In the genomic region with DNA sequence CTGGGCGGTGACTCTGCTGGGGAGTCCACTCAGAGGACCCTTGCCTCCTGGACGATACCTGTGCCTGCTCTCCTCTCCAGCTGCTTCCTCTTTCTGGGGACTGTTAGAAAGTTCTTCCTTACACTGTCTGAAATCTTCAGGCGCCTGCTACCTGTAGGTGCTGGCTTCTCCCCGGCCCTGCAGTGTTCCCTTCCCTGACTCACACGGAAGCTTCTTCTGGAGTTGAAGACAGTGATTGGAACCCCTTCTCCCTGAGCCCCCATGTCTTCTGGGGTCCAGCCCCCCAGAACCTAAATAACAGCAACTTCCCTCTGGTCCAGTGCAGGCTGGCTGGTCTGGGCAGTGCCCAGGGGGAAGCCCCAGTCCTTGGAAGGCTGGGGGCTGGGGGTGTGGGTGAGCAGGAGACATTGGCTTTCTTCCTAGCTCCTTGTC, we compare ENCODE assay signal across 8 cellular contexts. TPM values are rescaled to one million over a fixed set of nuclear protein-coding genes. Genes with fewer than 3 reads are reported as not detected.
DNase-seq lines count a peak whose midpoint lies in the region; ATAC-seq and TF ChIP-seq lines count a peak whose summit lies in the region.

No MANE protein-coding gene starts in this region.

- peaks cover 28% of the 10 kb centered on the region for H3K27me3 Mint-ChIP-seq in activated T-cell treated with anti-CD3 and anti-CD28 coated beads, Interleukin-2, amount 50 U/mL, for 72 hours (ENCODE audit: low read depth)

- WGBS in lower leg skin, 2 donors, result 0 to 2% methylated on average over 5 of the region's 5 CpGs
- WGBS in transverse colon (ENCODE audit: low coverage in 1 of 2), 2 donors, result 2% methylated on average over 5 of the region's 5 CpGs; no CpG with 5 or more reads in 1 of the 2 donors

- peaks cover 25% of the 10 kb centered on the region for H3K4me1 Mint-ChIP-seq in activated T-cell treated with anti-CD3 and anti-CD28 coated beads, Interleukin-2, amount 50 U/mL, for 72 hours (ENCODE audit: low read depth)

- peaks cover 15 to 30% of the 10 kb centered on the region in 2 donors for H3K4me1 ChIP-seq in breast epithelium
- H3K4me1 ChIP-seq in transverse colon, result peaks cover 26 to 67% (median 52%) of the 10 kb centered on the region in 4 donors

- H3K9me3 ChIP-seq in breast epithelium (no peaks in the 10 kb centered on the region), transverse colon (no peaks in the 10 kb centered on the region)

- peak overlapping the region; percentile 93 for H3K27ac ChIP-seq in breast epithelium
- peak overlapping the region; percentile 92 to 98 (median 95) for H3K27ac ChIP-seq in transverse colon

- DNase-seq in activated T-cell treated with anti-CD3 and anti-CD28 coated beads, Interleukin-2, amount 50 U/mL, for 72 hours, result no peak
- no peak for DNase-seq in activated T-cell treated with anti-CD3 and anti-CD28 coated beads for 4 hours
- DNase-seq in LNCaP clone FGC (ENCODE audit: low read depth), result no peak
- DNase-seq in breast epithelium (ENCODE audit: low spot score in 2 of 2), result no peak
- no peak for DNase-seq in lower leg skin (ENCODE audit: low spot score in 2 of 2)
- DNase-seq in transverse colon, result no peak
- no peak for DNase-seq in GM19240 (ENCODE audit: insufficient read length, low spot score)
- DNase-seq in KG1 (lab: John Stamatoyannopoulos, UW), result no peak

- H3K27me3 ChIP-seq in breast epithelium, result no peaks in the 10 kb centered on the region
- no peaks in the 10 kb centered on the region for H3K27me3 ChIP-seq in transverse colon

- ATAC-seq in activated T-cell treated with anti-CD3 and anti-CD28 coated beads, Interleukin-2, amount 50 U/mL, for 72 hours (replicated peaks in 1 of 2), result peak in 1 of 2 donors; percentile 30

- no peak for TF ChIP-seq EP300 in transverse colon (IDR thresholded peaks at IDR 0.05; ENCODE audit: low read depth)

- no peak for TF ChIP-seq CTCF in LNCaP clone FGC (IDR thresholded peaks at IDR 0.05; ENCODE audit: control insufficient read depth, extremely low read depth, insufficient read depth)
- no peak for TF ChIP-seq CTCF in breast epithelium (IDR thresholded peaks at IDR 0.05)
- TF ChIP-seq CTCF in lower leg skin (IDR thresholded peaks at IDR 0.05), result no peak
- TF ChIP-seq CTCF in transverse colon (IDR thresholded peaks at IDR 0.05), result no peak

- intact Hi-C loops in breast epithelium (cut with DNase I; ENCODE audit: low total_unique reads), result no loop called here
- intact Hi-C loops in lower leg skin (cut with DNase I; ENCODE audit: low total_unique reads), result no loop called here
- intact Hi-C loops in transverse colon (cut with DNase I; ENCODE audit: low total_unique reads), result loop anchor here (2.0 kb wide), 1 partner anchor 18 kb away; no protein-coding TSS in a partner anchor

- H3K36me3 ChIP-seq in breast epithelium (no peaks in the 10 kb centered on the region), transverse colon (no peaks in the 10 kb centered on the region)

- no peaks in the 10 kb centered on the region for H3K9me3 Mint-ChIP-seq in activated T-cell treated with anti-CD3 and anti-CD28 coated beads, Interleukin-2, amount 50 U/mL, for 72 hours

- H3K36me3 Mint-ChIP-seq in activated T-cell treated with anti-CD3 and anti-CD28 coated beads, Interleukin-2, amount 50 U/mL, for 72 hours (ENCODE audit: insufficient read depth in 2 of 2), result no peaks in the 10 kb centered on the region

- peak overlapping the region; percentile 62 for H3K4me3 ChIP-seq in LNCaP clone FGC (ENCODE audit: low read depth, low read length)
- peak overlapping the region; percentile 70 to 94 (median 86) for H3K4me3 ChIP-seq in breast epithelium
- peak overlapping the region; percentile 66 for H3K4me3 ChIP-seq in lower leg skin (ENCODE audit: low read depth, poor library complexity, severe bottlenecking)
- peak overlapping the region; percentile 75 to 93 (median 85) for H3K4me3 ChIP-seq in transverse colon

- H3K4me3 Mint-ChIP-seq in activated T-cell treated with anti-CD3 and anti-CD28 coated beads, Interleukin-2, amount 50 U/mL, for 72 hours, result peak overlapping the region; percentile 78 to 82

- in situ Hi-C loops in transverse colon (cut with MboI; ENCODE audit: low pct_ligation_motif_present in 1 of 4, low pct_unique_long_range_greater_than_20kb in 1 of 4, low sequenced_read_pairs in 3 of 4), result no loop called here

- TF ChIP-seq POLR2A in breast epithelium (IDR thresholded peaks at IDR 0.05), result no peak
- TF ChIP-seq POLR2A in lower leg skin (IDR thresholded peaks at IDR 0.05), result no peak
- no peak for TF ChIP-seq POLR2A in transverse colon (IDR thresholded peaks at IDR 0.05)

- H3K27ac Mint-ChIP-seq in activated T-cell treated with anti-CD3 and anti-CD28 coated beads, Interleukin-2, amount 50 U/mL, for 72 hours, result no peak overlapping the region

RNA-seq across cellular contexts. Expression of gene GSN, which starts 0.7 kb away (rescaled TPM):
- total RNA-seq in activated T-cell treated with anti-CD3 and anti-CD28 coated beads, Interleukin-2, amount 50 U/mL, for 72 hours, result 1 to 10 TPM; 3.6 to 4.0 TPM
- total RNA-seq in breast epithelium (over 10,000 TPM in 1 of 3 donors, 1,000 to 10,000 TPM in 2; 1,290 to 13,922 (median 1,437) TPM), lower leg skin (1,000 to 10,000 TPM in 2 of 4 donors, 100 to 1,000 TPM in 2; 835 to 2,031 (median 1,042) TPM), transverse colon (100 to 1,000 TPM; 628 to 986 (median 782) TPM)

Comparison
In these comparisons a context has a peak if more than half of its experiments do, and no peak if none do; other contexts are left out.
1. RNA of gene GSN, which starts 0.7 kb away (total RNA-seq): 1,290 to 13,922 TPM in breast epithelium, 835 to 2,031 TPM in lower leg skin and 628 to 986 TPM in transverse colon; 3.6 to 4.0 TPM in activated T-cell treated with anti-CD3 and anti-CD28 coated beads, Interleukin-2, amount 50 U/mL, for 72 hours; every median in the first group is over 100 times any median in the second.
2. Peak in every context shown above with its lines, with median percentiles within 50 percentile points of each other: H3K4me3 ChIP-seq.